In the genomic region with DNA sequence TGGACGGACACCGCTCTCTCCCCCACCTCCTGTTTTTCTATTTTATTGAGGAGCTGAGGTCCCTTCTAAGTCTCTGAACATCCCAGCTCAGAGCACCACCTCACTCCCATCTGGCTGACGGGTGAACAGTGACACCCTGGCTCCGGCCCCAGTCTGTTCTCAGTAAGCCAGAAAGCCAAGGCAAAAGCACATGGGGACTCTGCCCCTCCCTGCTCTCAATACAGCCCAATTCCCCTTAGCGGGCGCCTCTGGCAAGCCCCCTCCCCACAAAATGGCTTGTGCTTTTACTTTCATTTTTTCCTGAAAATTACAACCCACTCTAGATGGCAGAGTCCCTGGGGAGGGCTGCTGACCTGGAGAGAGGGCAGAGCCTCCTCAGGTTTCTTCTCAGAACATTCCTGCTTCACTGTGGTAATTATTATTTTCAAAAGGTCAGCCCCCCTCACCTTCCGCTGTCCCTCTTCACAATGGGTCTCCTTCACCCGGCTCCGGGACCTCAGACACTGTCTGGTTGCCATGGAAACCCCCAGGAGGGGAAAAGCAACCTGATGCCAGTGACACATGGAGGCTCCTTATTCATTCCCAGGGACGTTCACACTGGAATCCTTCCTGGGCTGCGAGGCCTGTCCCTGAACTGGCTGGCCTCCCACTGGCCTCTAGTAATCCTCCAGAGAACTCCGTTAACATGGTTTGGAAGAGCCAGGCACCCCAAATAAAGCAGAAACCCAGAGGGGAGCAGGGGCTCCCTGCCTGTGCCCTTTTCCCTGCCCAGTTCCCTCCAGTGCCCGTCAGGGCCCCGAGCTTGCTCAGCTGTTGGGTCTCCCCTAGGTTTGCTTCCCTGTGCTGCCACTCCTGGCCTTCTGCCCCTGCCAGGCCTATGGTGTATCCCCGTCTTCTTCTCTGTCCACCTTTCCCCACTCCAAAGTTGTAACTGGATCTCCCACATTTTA, we compare ENCODE assay signal across 14 cellular contexts. TPM values are rescaled to one million over a fixed set of nuclear protein-coding genes. Genes with fewer than 3 reads are reported as not detected.
DNase-seq lines count a peak whose midpoint lies in the region; ATAC-seq, FAIRE-seq and TF ChIP-seq lines count a peak whose summit lies in the region.
"Had no signal": no experiment of that assay in that cellular context is flagged by ENCODE, and none has a peak within 500 bp of the region (broad histone marks: within the 10 kb centered on the region; RNA-seq: fewer than 3 reads in every experiment).

No MANE protein-coding gene starts in this region.

- H3K4me1 Mint-ChIP-seq in astrocyte (ENCODE audit: low read depth, unreplicated experiment) (peaks cover 13% of the 10 kb centered on the region), memory B cell (peaks cover 23% of the 10 kb centered on the region)

- H3K9ac ChIP-seq in GM23248, result peak overlapping the region; percentile 16; the same call in 1 of the 2 replicates
- peak overlapping the region; percentile 27 for H3K9ac ChIP-seq in astrocyte (ENCODE audit: low read length)

- peaks cover 22% of the 10 kb centered on the region for H3K27me3 Mint-ChIP-seq in astrocyte (ENCODE audit: low read depth, unreplicated experiment)
- no peaks in the 10 kb centered on the region for H3K27me3 Mint-ChIP-seq in memory B cell
- H3K27me3 Mint-ChIP-seq: central memory CD8-positive, alpha-beta T cell had no signal

- H3K9me2 ChIP-seq in GM23248 (ENCODE audit: insufficient read depth), result no peaks in the 10 kb centered on the region

- DNase-seq in AG08395 (ENCODE audit: low spot score) (peak; percentile 44), GM23248 (peak; percentile 54), astrocyte (ENCODE audit: low read depth) (peak; percentile 22), memory B cell (ENCODE audit: low spot score in 2 of 2) (no peak), right lobe of liver (no peak), NCI-H2029 treated with DMSO at 0.1 percent for 48 hours (lab: John Stamatoyannopoulos, UW) (no peak), T1000 (lab: John Stamatoyannopoulos, UW) (no peak)
- DNase-seq: activated T-cell treated with anti-CD3 and anti-CD28 coated beads, Interleukin-2, amount 50 U/mL, for 1 hour; CD8-positive, alpha-beta T cell; stimulated activated CD4-positive, alpha-beta T cell treated with anti-CD3 and anti-CD28 coated beads, Interleukin-4, amount 100 ng/mL, for 1 hour had no signal

- H3K4me3 ChIP-seq in GM23248, result 0 out of 2 replicates have a peak overlapping the region, but pooled peaks have one; percentile 7
- H3K4me3 ChIP-seq in astrocyte (ENCODE audit: insufficient read depth, low read depth, low read length), result peak overlapping the region; percentile 13
- no peak overlapping the region for H3K4me3 ChIP-seq in right lobe of liver
- H3K4me3 ChIP-seq: thoracic aorta had no signal

- peaks cover 1% of the 10 kb centered on the region for H3K36me3 Mint-ChIP-seq in astrocyte (ENCODE audit: low read depth, unreplicated experiment)
- no peaks in the 10 kb centered on the region for H3K36me3 Mint-ChIP-seq in memory B cell
- H3K36me3 Mint-ChIP-seq: CD8-positive, alpha-beta T cell had no signal

- 0 out of 2 replicates have a peak, but pooled peaks cover 5% of the 10 kb centered on the region for H3K4me1 ChIP-seq in GM23248 (ENCODE audit: insufficient read depth)
- H3K4me1 ChIP-seq in astrocyte (ENCODE audit: insufficient read depth, low read length), result no peaks in the 10 kb centered on the region
- no peaks in the 10 kb centered on the region for H3K4me1 ChIP-seq in right lobe of liver

- H3K9me3 Mint-ChIP-seq in astrocyte (ENCODE audit: unreplicated experiment) (no peaks in the 10 kb centered on the region), memory B cell (no peaks in the 10 kb centered on the region)
- H3K9me3 Mint-ChIP-seq: CD8-positive, alpha-beta T cell; central memory CD8-positive, alpha-beta T cell had no signal

- in situ Hi-C loops in GM23248 (cut with MboI), result no loop called here

- H3K79me2 ChIP-seq in GM23248 (ENCODE audit: insufficient read depth) (no peaks in the 10 kb centered on the region), astrocyte (ENCODE audit: insufficient read depth, low read length) (no peaks in the 10 kb centered on the region)

- no peaks in the 10 kb centered on the region for H3F3A ChIP-seq in GM23248 (ENCODE audit: insufficient read depth)

- no peak for ATAC-seq in memory B cell (ENCODE audit: low read depth)
- no peak for ATAC-seq in right lobe of liver
- ATAC-seq in GM19023 (IDR thresholded peaks at IDR 0.05; ENCODE audit: unreplicated experiment), result no peak
- ATAC-seq: CD8-positive, alpha-beta T cell had no signal

- H2AFZ ChIP-seq in GM23248 (no peak overlapping the region), astrocyte (ENCODE audit: low read depth, low read length) (no peak overlapping the region)

- H3K4me3 Mint-ChIP-seq in astrocyte (ENCODE audit: unreplicated experiment) (no peak overlapping the region), memory B cell (no peak overlapping the region)
- H3K4me3 Mint-ChIP-seq: CD8-positive, alpha-beta T cell; central memory CD8-positive, alpha-beta T cell had no signal

- H3K27me3 ChIP-seq in GM23248 (replicated peaks; ENCODE audit: insufficient read depth) (0 out of 2 replicates have a peak, but pooled peaks cover 18% of the 10 kb centered on the region), astrocyte (ENCODE audit: insufficient read depth, low read length) (peaks cover 10% of the 10 kb centered on the region), right lobe of liver (no peaks in the 10 kb centered on the region)

- H3K36me3 ChIP-seq in GM23248 (ENCODE audit: low read depth) (no peaks in the 10 kb centered on the region), astrocyte (ENCODE audit: insufficient read depth, low read length) (no peaks in the 10 kb centered on the region), right lobe of liver (no peaks in the 10 kb centered on the region)
- H3K36me3 ChIP-seq: thoracic aorta had no signal

- H3K27ac ChIP-seq in GM23248 (no peak overlapping the region), astrocyte (ENCODE audit: low read depth, low read length) (no peak overlapping the region), right lobe of liver (no peak overlapping the region)
- H3K27ac ChIP-seq: thoracic aorta had no signal

- FAIRE-seq in astrocyte (lab: Jason Lieb, UNC), result no peak

- TF ChIP-seq POLR2A in right lobe of liver (IDR thresholded peaks at IDR 0.05), result no peak

- intact Hi-C loops in right lobe of liver (cut with DNase I), result no loop called here

- no peaks in the 10 kb centered on the region for H3K9me3 ChIP-seq in GM23248 (ENCODE audit: low read depth)
- no peaks in the 10 kb centered on the region for H3K9me3 ChIP-seq in astrocyte (ENCODE audit: insufficient read depth, low read depth, low read length)
- H3K9me3 ChIP-seq in right lobe of liver, result no peaks in the 10 kb centered on the region
- H3K9me3 ChIP-seq: thoracic aorta had no signal

- no peak for TF ChIP-seq CTCF in astrocyte (IDR thresholded peaks at IDR 0.05; ENCODE audit: insufficient read depth, low read depth, low read length)
- no peak for TF ChIP-seq CTCF in right lobe of liver (IDR thresholded peaks at IDR 0.05)

- H3K27ac Mint-ChIP-seq in astrocyte (ENCODE audit: unreplicated experiment) (peak overlapping the region; percentile 84), memory B cell (peak overlapping the region; percentile 85)
- H3K27ac Mint-ChIP-seq: CD8-positive, alpha-beta T cell had no signal

- no peak overlapping the region for H3K4me2 ChIP-seq in GM23248 (ENCODE audit: unreplicated experiment)
- peak overlapping the region; percentile 66 for H3K4me2 ChIP-seq in astrocyte (ENCODE audit: low read length)

- H4K20me1 ChIP-seq in GM23248 (ENCODE audit: insufficient read depth) (no peaks in the 10 kb centered on the region), astrocyte (ENCODE audit: insufficient read depth, low read length) (no peaks in the 10 kb centered on the region)

- WGBS in GM23248 (ENCODE audit: low coverage in 1 of 2, low lambda C conversion rate in 2 of 2, missing lambda C conversion rate in 2 of 2), 2 experiments, result 37% methylated on average over 15 of the region's 15 CpGs
- 67% methylated on average over 9 of the region's 15 CpGs for WGBS in right lobe of liver (ENCODE audit: insufficient coverage, low coverage, low lambda C conversion rate, missing lambda C conversion rate)

RNA-seq across cellular contexts. Expression of gene COL2A1, which starts 15.9 kb away (rescaled TPM):
- not detected in 2 replicates for total RNA-seq in GM23248 (2014; rRNA removed; shearing (Covaris generic))
- polyA plus RNA-seq in GM23248 (2016; fragmentation: Nextera tagmentation; extraction: Ambion mirVana), result not detected in 2 replicates
- 11.2 and 20.3 TPM in 2 replicates for total RNA-seq in astrocyte
- total RNA-seq in right lobe of liver, result not detected
- total RNA-seq: CD8-positive, alpha-beta T cell; glomerular endothelial cell had no signal

RNA-seq across cellular contexts. Expression of gene TMEM106C, which starts 25.0 kb away (rescaled TPM):
- 57.5 and 79.8 TPM in 2 replicates for total RNA-seq in GM23248 (2014; rRNA removed; shearing (Covaris generic))
- 69.4 and 70.4 TPM in 2 replicates for polyA plus RNA-seq in GM23248 (2016; fragmentation: Nextera tagmentation; extraction: Ambion mirVana)
- total RNA-seq in astrocyte (19.4 and 30.0 TPM in 2 replicates), right lobe of liver (10 to 100 TPM; 13.8 to 55.6 (median 34.7) TPM)

Comparison
In these comparisons a context has a peak if more than half of its experiments do, and no peak if none do; other contexts are left out.
1. DNase-seq: peak in AG08395 (single experiment), GM23248 (single experiment) and astrocyte (single experiment); none in memory B cell (0 of 2), right lobe of liver (0 of 3), NCI-H2029 treated with DMSO at 0.1 percent for 48 hours (single experiment) and T1000 (single experiment).
2. H3K4me3 ChIP-seq: peak in GM23248 (single experiment) and astrocyte (single experiment); none in right lobe of liver (0 of 3).
3. RNA of gene COL2A1, which starts 15.9 kb away (total RNA-seq): 11.2 to 20.3 TPM in astrocyte; not detected in GM23248 and not detected in right lobe of liver; every median in the first group is over 10 times any median in the second.